Comparison of ENCODE assay signal across 8 cellular contexts in genomic region chr10:101014230-101014884, GRCh38. TPM values are rescaled to one million over a fixed set of nuclear protein-coding genes. Genes with fewer than 3 reads are reported as not detected.
DNase-seq lines count a peak whose midpoint lies in the region; ATAC-seq and TF ChIP-seq lines count a peak whose summit lies in the region.

No MANE protein-coding gene starts in this region.

- no peaks in the 10 kb centered on the region for H3K36me3 Mint-ChIP-seq in chondrocyte (ENCODE audit: low read depth)

- H3K4me3 ChIP-seq in right lobe of liver, result no peak overlapping the region

- H3K9me3 ChIP-seq in right lobe of liver, result no peaks in the 10 kb centered on the region

- no peaks in the 10 kb centered on the region for H3K36me3 ChIP-seq in right lobe of liver

- 0% methylated on average over 7 of the region's 11 CpGs for WGBS in right lobe of liver (ENCODE audit: insufficient coverage, low coverage, low lambda C conversion rate, missing lambda C conversion rate)

- H3K4me3 Mint-ChIP-seq in chondrocyte (ENCODE audit: unreplicated experiment), result no peak overlapping the region

- ATAC-seq in right lobe of liver (peak; percentile 77 to 85 (median 82)), HG03108 (IDR thresholded peaks at IDR 0.05; ENCODE audit: unreplicated experiment) (no peak)

- peak overlapping the region; percentile 76 for H3K27ac Mint-ChIP-seq in chondrocyte (ENCODE audit: unreplicated experiment)

- TF ChIP-seq CTCF in chondrocyte (IDR thresholded peaks at IDR 0.05) (peak; percentile 86), right lobe of liver (IDR thresholded peaks at IDR 0.05) (peak; percentile 85 to 89 (median 88))

- H3K9me3 Mint-ChIP-seq in chondrocyte (ENCODE audit: low read depth), result no peaks in the 10 kb centered on the region

- H3K4me1 ChIP-seq in right lobe of liver, result peaks cover 0 to 8% (median 2%) of the 10 kb centered on the region in 4 donors

- H3K27me3 Mint-ChIP-seq in chondrocyte (ENCODE audit: low read depth), result peaks cover 5% of the 10 kb centered on the region

- H3K27ac ChIP-seq in right lobe of liver, result no peak overlapping the region

- H3K27me3 ChIP-seq in right lobe of liver, result no peaks in the 10 kb centered on the region

- DNase-seq in NCI-H446 (lab: John Stamatoyannopoulos, UW) (peak; percentile 45 to 66), NCI-H446 treated with DMSO at 0.1 percent for 48 hours (lab: John Stamatoyannopoulos, UW) (no peak), NCI-H1105 treated with DMSO at 0.1 percent for 48 hours (lab: John Stamatoyannopoulos, UW) (peak; percentile 31), chondrocyte (ENCODE audit: low spot score) (peak; percentile 85), right lobe of liver (peak; percentile 73 to 79 (median 77))
- peak; percentile 88 for DNase-seq in activated CD4-positive, alpha-beta T cell treated with anti-CD3 and anti-CD28 coated beads for 48 hours
- peak in 2 of 3 donors; percentile 53 to 74 for DNase-seq in stimulated activated CD4-positive, alpha-beta T cell treated with anti-CD3 and anti-CD28 coated beads, TNF-alpha, amount 100 ng/mL, for 48 hours (ENCODE audit: low read depth in 3 of 3)

- intact Hi-C loops in right lobe of liver (cut with DNase I), result no loop called here

- H3K4me1 Mint-ChIP-seq in chondrocyte (ENCODE audit: low read depth), result peaks cover 35% of the 10 kb centered on the region

- TF ChIP-seq POLR2A in right lobe of liver (IDR thresholded peaks at IDR 0.05), result no peak

RNA-seq across cellular contexts. Expression of gene LZTS2, which starts 14.7 kb away (rescaled TPM):
- 58.9 to 80.7 TPM (median 79.4 TPM) in 3 replicates for total RNA-seq in chondrocyte
- total RNA-seq in right lobe of liver, result 10 to 100 TPM in 3 of 6 experiments, 1 to 10 TPM in 3; 5.6 to 17.5 (median 11.0) TPM

RNA-seq across cellular contexts. Expression of gene PDZD7, which starts 16.6 kb away (rescaled TPM):
- total RNA-seq in chondrocyte (1.4 to 1.8 TPM (median 1.7 TPM) in 3 replicates), right lobe of liver (under 1 TPM in 5 of 6 experiments, not detected in 1; 0.15 to 0.50 (median 0.20) TPM)

RNA-seq across cellular contexts. Expression of gene SFXN3, which starts 16.7 kb away (rescaled TPM):
- 92.4 to 101 TPM (median 96.9 TPM) in 3 replicates for total RNA-seq in chondrocyte
- 10 to 100 TPM in 2 of 6 experiments, 1 to 10 TPM in 4; 4.0 to 17.0 (median 7.6) TPM for total RNA-seq in right lobe of liver

RNA-seq across cellular contexts. Expression of gene TWNK, which starts 27.0 kb away (rescaled TPM):
- total RNA-seq in chondrocyte (4.8 to 6.6 TPM (median 5.4 TPM) in 3 replicates), right lobe of liver (1 to 10 TPM; 2.9 to 8.4 (median 4.6) TPM)

RNA-seq across cellular contexts. Expression of gene MRPL43, which starts 27.1 kb away (rescaled TPM):
- total RNA-seq in chondrocyte (54.0 to 74.1 TPM (median 57.3 TPM) in 3 replicates), right lobe of liver (10 to 100 TPM; 37.0 to 73.5 (median 45.0) TPM)
